ENCODE assay signal across 1 cellular context in the genomic region with DNA sequence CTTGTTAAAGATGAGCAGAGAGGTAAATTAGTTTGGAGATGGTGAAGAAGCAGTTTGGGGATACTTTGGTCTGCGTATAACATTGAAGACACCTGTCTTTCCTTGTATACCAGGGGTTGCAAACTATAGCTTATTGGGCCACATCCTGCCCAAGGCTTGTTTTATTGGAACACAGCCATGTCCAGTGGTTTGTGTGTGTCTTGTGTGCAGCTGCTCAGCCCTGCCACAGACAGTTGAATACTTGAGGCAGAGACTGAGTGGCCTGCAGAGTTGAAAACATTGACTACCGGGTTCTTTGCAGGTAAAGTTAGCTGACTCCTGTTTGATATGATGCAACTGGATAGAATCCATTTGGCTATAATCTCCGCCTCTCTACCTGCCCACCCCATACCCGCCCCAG.
TF ChIP-seq lines count a peak whose summit lies in the region.

No MANE protein-coding gene starts in this region.

TF ChIP-seq in GM23338, 12 proteins besides CTCF, POLR2A, EP300 and RAD21 (continued from another document):
- TF ChIP-seq, protein P1, sequence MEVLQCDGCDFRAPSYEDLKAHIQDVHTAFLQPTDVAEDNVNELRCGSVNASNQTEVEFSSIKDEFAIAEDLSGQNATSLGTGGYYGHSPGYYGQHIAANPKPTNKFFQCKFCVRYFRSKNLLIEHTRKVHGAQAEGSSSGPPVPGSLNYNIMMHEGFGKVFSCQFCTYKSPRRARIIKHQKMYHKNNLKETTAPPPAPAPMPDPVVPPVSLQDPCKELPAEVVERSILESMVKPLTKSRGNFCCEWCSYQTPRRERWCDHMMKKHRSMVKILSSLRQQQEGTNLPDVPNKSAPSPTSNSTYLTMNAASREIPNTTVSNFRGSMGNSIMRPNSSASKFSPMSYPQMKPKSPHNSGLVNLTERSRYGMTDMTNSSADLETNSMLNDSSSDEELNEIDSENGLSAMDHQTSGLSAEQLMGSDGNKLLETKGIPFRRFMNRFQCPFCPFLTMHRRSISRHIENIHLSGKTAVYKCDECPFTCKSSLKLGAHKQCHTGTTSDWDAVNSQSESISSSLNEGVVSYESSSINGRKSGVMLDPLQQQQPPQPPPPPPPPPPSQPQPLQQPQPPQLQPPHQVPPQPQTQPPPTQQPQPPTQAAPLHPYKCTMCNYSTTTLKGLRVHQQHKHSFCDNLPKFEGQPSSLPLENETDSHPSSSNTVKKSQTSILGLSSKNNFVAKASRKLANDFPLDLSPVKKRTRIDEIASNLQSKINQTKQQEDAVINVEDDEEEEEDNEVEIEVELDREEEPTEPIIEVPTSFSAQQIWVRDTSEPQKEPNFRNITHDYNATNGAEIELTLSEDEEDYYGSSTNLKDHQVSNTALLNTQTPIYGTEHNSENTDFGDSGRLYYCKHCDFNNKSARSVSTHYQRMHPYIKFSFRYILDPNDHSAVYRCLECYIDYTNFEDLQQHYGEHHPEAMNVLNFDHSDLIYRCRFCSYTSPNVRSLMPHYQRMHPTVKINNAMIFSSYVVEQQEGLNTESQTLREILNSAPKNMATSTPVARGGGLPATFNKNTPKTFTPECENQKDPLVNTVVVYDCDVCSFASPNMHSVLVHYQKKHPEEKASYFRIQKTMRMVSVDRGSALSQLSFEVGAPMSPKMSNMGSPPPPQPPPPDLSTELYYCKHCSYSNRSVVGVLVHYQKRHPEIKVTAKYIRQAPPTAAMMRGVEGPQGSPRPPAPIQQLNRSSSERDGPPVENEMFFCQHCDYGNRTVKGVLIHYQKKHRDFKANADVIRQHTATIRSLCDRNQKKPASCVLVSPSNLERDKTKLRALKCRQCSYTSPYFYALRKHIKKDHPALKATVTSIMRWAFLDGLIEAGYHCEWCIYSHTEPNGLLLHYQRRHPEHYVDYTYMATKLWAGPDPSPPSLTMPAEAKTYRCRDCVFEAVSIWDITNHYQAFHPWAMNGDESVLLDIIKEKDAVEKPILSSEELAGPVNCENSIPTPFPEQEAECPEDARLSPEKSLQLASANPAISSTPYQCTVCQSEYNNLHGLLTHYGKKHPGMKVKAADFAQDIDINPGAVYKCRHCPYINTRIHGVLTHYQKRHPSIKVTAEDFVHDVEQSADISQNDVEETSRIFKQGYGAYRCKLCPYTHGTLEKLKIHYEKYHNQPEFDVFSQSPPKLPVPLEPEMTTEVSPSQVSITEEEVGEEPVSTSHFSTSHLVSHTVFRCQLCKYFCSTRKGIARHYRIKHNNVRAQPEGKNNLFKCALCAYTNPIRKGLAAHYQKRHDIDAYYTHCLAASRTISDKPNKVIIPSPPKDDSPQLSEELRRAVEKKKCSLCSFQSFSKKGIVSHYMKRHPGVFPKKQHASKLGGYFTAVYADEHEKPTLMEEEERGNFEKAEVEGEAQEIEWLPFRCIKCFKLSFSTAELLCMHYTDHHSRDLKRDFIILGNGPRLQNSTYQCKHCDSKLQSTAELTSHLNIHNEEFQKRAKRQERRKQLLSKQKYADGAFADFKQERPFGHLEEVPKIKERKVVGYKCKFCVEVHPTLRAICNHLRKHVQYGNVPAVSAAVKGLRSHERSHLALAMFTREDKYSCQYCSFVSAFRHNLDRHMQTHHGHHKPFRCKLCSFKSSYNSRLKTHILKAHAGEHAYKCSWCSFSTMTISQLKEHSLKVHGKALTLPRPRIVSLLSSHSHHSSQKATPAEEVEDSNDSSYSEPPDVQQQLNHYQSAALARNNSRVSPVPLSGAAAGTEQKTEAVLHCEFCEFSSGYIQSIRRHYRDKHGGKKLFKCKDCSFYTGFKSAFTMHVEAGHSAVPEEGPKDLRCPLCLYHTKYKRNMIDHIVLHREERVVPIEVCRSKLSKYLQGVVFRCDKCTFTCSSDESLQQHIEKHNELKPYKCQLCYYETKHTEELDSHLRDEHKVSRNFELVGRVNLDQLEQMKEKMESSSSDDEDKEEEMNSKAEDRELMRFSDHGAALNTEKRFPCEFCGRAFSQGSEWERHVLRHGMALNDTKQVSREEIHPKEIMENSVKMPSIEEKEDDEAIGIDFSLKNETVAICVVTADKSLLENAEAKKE (CRISPR knock-in tag; IDR thresholded peaks at IDR 0.05), result no peak
- TF ChIP-seq ZNF114 (CRISPR knock-in tag; IDR thresholded peaks at IDR 0.05), result no peak
- TF ChIP-seq EZH2 (IDR thresholded peaks at IDR 0.05; ENCODE audit: low read depth, unreplicated experiment), result no peak
- no peak for TF ChIP-seq CREB1 (CRISPR knock-in tag; IDR thresholded peaks at IDR 0.05; ENCODE audit: low read depth)
